ENCODE assay signal across 14 cellular contexts in genomic region chr4:89247951-89248350, GRCh38.
"Had no signal": no experiment of that assay in that cellular context is flagged by ENCODE, and none has a peak within 500 bp of the region (broad histone marks: within the 10 kb centered on the region; RNA-seq: fewer than 3 reads in every experiment).

No MANE protein-coding gene starts in this region.

- H3K4me3 ChIP-seq: gastroesophageal sphincter, mucosa of descending colon, ovary had no signal

- H3K36me3 ChIP-seq: ovary had no signal

- H3K27me3 ChIP-seq: gastroesophageal sphincter, ovary had no signal

- H3K27ac Mint-ChIP-seq: activated CD4-positive, alpha-beta memory T cell treated with anti-CD3 and anti-CD28 coated beads, Interleukin-2, amount 10 ng/mL, durations not matched to agents 7 days and 5 days; activated naive CD8-positive, alpha-beta T cell treated with anti-CD3 and anti-CD28 coated beads, Interleukin-2, amount 10 ng/mL, durations not matched to agents 7 days and 5 days had no signal

- H3K9me3 ChIP-seq: gastroesophageal sphincter, mucosa of descending colon, ovary had no signal

- ATAC-seq: activated T-cell treated with anti-CD3 and anti-CD28 coated beads, Interleukin-2, amount 50 U/mL, for 4 hours; gastroesophageal sphincter; left lobe of liver; mucosa of descending colon; naive thymus-derived CD4-positive, alpha-beta T cell had no signal

- H3K9me3 Mint-ChIP-seq: activated CD4-positive, alpha-beta memory T cell treated with anti-CD3 and anti-CD28 coated beads, Interleukin-2, amount 10 ng/mL, durations not matched to agents 7 days and 5 days; activated naive CD8-positive, alpha-beta T cell treated with anti-CD3 and anti-CD28 coated beads, Interleukin-2, amount 10 ng/mL, durations not matched to agents 7 days and 5 days; activated T-cell treated with anti-CD3 and anti-CD28 coated beads, Interleukin-2, amount 50 U/mL, for 4 hours; naive thymus-derived CD4-positive, alpha-beta T cell had no signal

- DNase-seq: activated CD4-positive, alpha-beta memory T cell treated with anti-CD3 and anti-CD28 coated beads, Interleukin-2, amount 10 ng/mL, durations not matched to agents 7 days and 5 days; activated gamma-delta T cell treated with Interleukin-2 at 50 U/mL for 16 hours; activated naive CD8-positive, alpha-beta T cell treated with anti-CD3 and anti-CD28 coated beads, Interleukin-2, amount 10 ng/mL, durations not matched to agents 7 days and 5 days; activated T-cell treated with anti-CD3 and anti-CD28 coated beads, Interleukin-2, amount 50 U/mL, for 4 hours; anterior cingulate cortex; mammary epithelial cell; mucosa of descending colon; naive thymus-derived CD4-positive, alpha-beta T cell; stimulated activated CD4-positive, alpha-beta T cell treated with anti-CD3 and anti-CD28 coated beads, Interleukin-12 subunit alpha, Interleukin-12 subunit beta, amount 100 ng/mL, for 4 hours; stimulated activated CD4-positive, alpha-beta T cell treated with anti-CD3 and anti-CD28 coated beads, Interleukin-2, amount 100 ng/mL, for 24 hours had no signal

- H3K4me3 Mint-ChIP-seq: activated CD4-positive, alpha-beta memory T cell treated with anti-CD3 and anti-CD28 coated beads, Interleukin-2, amount 10 ng/mL, durations not matched to agents 7 days and 5 days; activated naive CD8-positive, alpha-beta T cell treated with anti-CD3 and anti-CD28 coated beads, Interleukin-2, amount 10 ng/mL, durations not matched to agents 7 days and 5 days; activated T-cell treated with anti-CD3 and anti-CD28 coated beads, Interleukin-2, amount 50 U/mL, for 4 hours; naive thymus-derived CD4-positive, alpha-beta T cell had no signal

- H3K27me3 Mint-ChIP-seq: activated CD4-positive, alpha-beta memory T cell treated with anti-CD3 and anti-CD28 coated beads, Interleukin-2, amount 10 ng/mL, durations not matched to agents 7 days and 5 days; activated naive CD8-positive, alpha-beta T cell treated with anti-CD3 and anti-CD28 coated beads, Interleukin-2, amount 10 ng/mL, durations not matched to agents 7 days and 5 days; naive thymus-derived CD4-positive, alpha-beta T cell had no signal

- H3K27ac ChIP-seq: gastroesophageal sphincter, ovary, VCaP had no signal
